In genomic region chr11:93571612-93572011, GRCh38 we compare ENCODE assay signal across 21 cellular contexts. TPM values are rescaled to one million over a fixed set of nuclear protein-coding genes. Genes with fewer than 3 reads are reported as not detected.
A peak's percentile ranks its signal among the peaks of the same experiment; 100 is the strongest.
DNase-seq lines count a peak whose midpoint lies in the region; ATAC-seq, FAIRE-seq and TF ChIP-seq lines count a peak whose summit lies in the region.
"Had no signal": no experiment of that assay in that cellular context is flagged by ENCODE, and none has a peak within 500 bp of the region (broad histone marks: within the 10 kb centered on the region; RNA-seq: fewer than 3 reads in every experiment).

No MANE protein-coding gene starts in this region.

- H3K4me1 ChIP-seq in right lobe of liver (peaks cover 0 to 45% (median 22%) of the 10 kb centered on the region in 4 donors), HepG2 (ENCODE audit: insufficient read depth, low read length) (peaks cover 53% of the 10 kb centered on the region), smooth muscle cell (ENCODE audit: low read depth) (no peaks in the 10 kb centered on the region)
- H3K4me1 ChIP-seq: BLaER1 had no signal

- no peaks in the 10 kb centered on the region for H4K20me1 ChIP-seq in HepG2 (ENCODE audit: insufficient read depth, low read length)
- no peaks in the 10 kb centered on the region for H4K20me1 ChIP-seq in smooth muscle cell (ENCODE audit: low read depth)
- H4K20me1 ChIP-seq: BLaER1 had no signal

- DNase-seq in right lobe of liver (no peak), HepG2 (ENCODE audit: low spot score) (no peak), H7 (peak; percentile 20), WTC11 (ENCODE audit: low spot score) (no peak), GM03348 (ENCODE audit: low spot score) (no peak), smooth muscle cell (lab: John Stamatoyannopoulos, UW; ENCODE audit: unreplicated experiment) (no peak)
- DNase-seq in stimulated activated naive CD8-positive, alpha-beta T cell treated with anti-CD3 and anti-CD28 coated beads, Interleukin-15, amount 100 ng/mL, for 72 hours, result no peak
- DNase-seq: Caco-2; CD4-positive, CD25-positive, alpha-beta regulatory T cell; CD8-positive, alpha-beta T cell; DMS153; DND-41; GOT3; H9 had no signal

- H3K4me2 ChIP-seq in HepG2 (ENCODE audit: low read depth, low read length) (no peak overlapping the region), smooth muscle cell (no peak overlapping the region)
- H3K4me2 ChIP-seq: BLaER1 had no signal

- TF ChIP-seq EP300 in HepG2 (IDR thresholded peaks at IDR 0.05; ENCODE audit: low read depth in 2 of 2, low read length in 2 of 2), result no peak
- TF ChIP-seq EP300 in HepG2 (CRISPR knock-in tag; IDR thresholded peaks at IDR 0.05; ENCODE audit: borderline replicate concordance), result no peak

- H3K79me2 ChIP-seq in HepG2 (ENCODE audit: insufficient read depth, low read length) (no peaks in the 10 kb centered on the region), smooth muscle cell (ENCODE audit: low read depth) (no peaks in the 10 kb centered on the region)

- H3K36me3 ChIP-seq in right lobe of liver (no peaks in the 10 kb centered on the region), HepG2 (replicated peaks in 1 of 2; ENCODE audit: control insufficient read depth in 1 of 2, insufficient read depth in 2 of 2, low read length in 2 of 2) (no peaks in the 10 kb centered on the region), H7 (replicated peaks; ENCODE audit: control insufficient read depth, insufficient read depth, low read length) (no peaks in the 10 kb centered on the region), smooth muscle cell (ENCODE audit: low read depth) (no peaks in the 10 kb centered on the region)
- H3K36me3 ChIP-seq: BLaER1 had no signal

- H3K9ac ChIP-seq in HepG2 (ENCODE audit: insufficient read depth, low read depth, low read length), result no peak overlapping the region
- no peak overlapping the region for H3K9ac ChIP-seq in smooth muscle cell (ENCODE audit: low read depth)
- H3K9ac ChIP-seq: BLaER1 had no signal

- H3K36me3 Mint-ChIP-seq in WTC11, result no peaks in the 10 kb centered on the region
- H3K36me3 Mint-ChIP-seq: CD4-positive, CD25-positive, alpha-beta regulatory T cell; CD8-positive, alpha-beta T cell had no signal

- no peaks in the 10 kb centered on the region for H3K9me3 Mint-ChIP-seq in WTC11
- no peaks in the 10 kb centered on the region for H3K9me3 Mint-ChIP-seq in stimulated activated naive CD8-positive, alpha-beta T cell treated with anti-CD3 and anti-CD28 coated beads, Interleukin-15, amount 100 ng/mL, for 72 hours
- H3K9me3 Mint-ChIP-seq: CD8-positive, alpha-beta T cell; H9 had no signal

- in situ Hi-C loops in HepG2 (cut with HindIII; ENCODE audit: extremely low pct_ligation_motif_present, low pct_unique_long_range_greater_than_20kb), result no loop called here

- TF ChIP-seq CTCF in right lobe of liver (IDR thresholded peaks at IDR 0.05) (no peak), HepG2 (CRISPR knock-in tag; IDR thresholded peaks at IDR 0.05) (no peak), WTC11 (IDR thresholded peaks at IDR 0.05) (no peak), smooth muscle cell (IDR thresholded peaks at IDR 0.05; ENCODE audit: borderline replicate concordance, insufficient read depth, poor library complexity, severe bottlenecking) (no peak)

- POLR2A ChIA-PET in HepG2 (lab: Yijun Ruan, JAX), result no interaction called here
- POLR2A ChIA-PET in WTC11 (lab: Charles Lee), result no interaction called here

- no peak for FAIRE-seq in HepG2 (lab: Jason Lieb, UNC)
- FAIRE-seq: G401.6, GM12891, GM18507 had no signal

- H3K4me3 ChIP-seq in right lobe of liver, result no peak overlapping the region
- H3K4me3 ChIP-seq in HepG2 (replicated peaks in 1 of 3; ENCODE audit: insufficient read depth in 1 of 3, low read depth in 2 of 3, low read length in 3 of 3), result no peak overlapping the region
- H3K4me3 ChIP-seq in H7 (ENCODE audit: insufficient read depth, low read depth, low read length), result no peak overlapping the region
- no peak overlapping the region for H3K4me3 ChIP-seq in smooth muscle cell
- H3K4me3 ChIP-seq: BLaER1 had no signal

- peaks cover 11% of the 10 kb centered on the region for H3K4me1 Mint-ChIP-seq in WTC11
- H3K4me1 Mint-ChIP-seq in stimulated activated naive CD8-positive, alpha-beta T cell treated with anti-CD3 and anti-CD28 coated beads, Interleukin-15, amount 100 ng/mL, for 72 hours, result no peaks in the 10 kb centered on the region
- H3K4me1 Mint-ChIP-seq: B cell; CD4-positive, CD25-positive, alpha-beta regulatory T cell had no signal

- no TSS peak for BruUV-seq in HepG2 (replicated peaks; lab: Mats Ljungman, UMichigan)

- H3K4me3 Mint-ChIP-seq in WTC11, result no peak overlapping the region
- H3K4me3 Mint-ChIP-seq in stimulated activated naive CD8-positive, alpha-beta T cell treated with anti-CD3 and anti-CD28 coated beads, Interleukin-15, amount 100 ng/mL, for 72 hours, result no peak overlapping the region
- H3K4me3 Mint-ChIP-seq: B cell; CD4-positive, CD25-positive, alpha-beta regulatory T cell; CD8-positive, alpha-beta T cell; H9 had no signal

- H2AFZ ChIP-seq in HepG2 (ENCODE audit: low read length) (no peak overlapping the region), smooth muscle cell (ENCODE audit: low read depth) (no peak overlapping the region)

- H3K27ac ChIP-seq in right lobe of liver (peak overlapping the region in 2 of 3 donors; percentile 75 to 79), HepG2 (ENCODE audit: extremely low read length, insufficient read depth, low read length) (no peak overlapping the region), smooth muscle cell (ENCODE audit: low read depth) (no peak overlapping the region)
- H3K27ac ChIP-seq: BLaER1, C4-2B had no signal

- H3F3A ChIP-seq in smooth muscle cell (ENCODE audit: low read depth), result no peaks in the 10 kb centered on the region

- H3K27ac Mint-ChIP-seq in WTC11, result no peak overlapping the region
- H3K27ac Mint-ChIP-seq in stimulated activated naive CD8-positive, alpha-beta T cell treated with anti-CD3 and anti-CD28 coated beads, Interleukin-15, amount 100 ng/mL, for 72 hours, result no peak overlapping the region
- H3K27ac Mint-ChIP-seq: B cell; CD4-positive, CD25-positive, alpha-beta regulatory T cell; CD8-positive, alpha-beta T cell; H9 had no signal

- H3K9me3 ChIP-seq in right lobe of liver (no peaks in the 10 kb centered on the region), HepG2 (ENCODE audit: low read length) (no peaks in the 10 kb centered on the region), smooth muscle cell (replicated peaks; ENCODE audit: low read depth) (no peaks in the 10 kb centered on the region)
- H3K9me3 ChIP-seq: BLaER1, Caco-2 had no signal

- H3K27me3 Mint-ChIP-seq in WTC11 (ENCODE audit: low read depth), result no peaks in the 10 kb centered on the region
- H3K27me3 Mint-ChIP-seq in stimulated activated naive CD8-positive, alpha-beta T cell treated with anti-CD3 and anti-CD28 coated beads, Interleukin-15, amount 100 ng/mL, for 72 hours, result no peaks in the 10 kb centered on the region
- H3K27me3 Mint-ChIP-seq: CD4-positive, CD25-positive, alpha-beta regulatory T cell had no signal

- no peak for TF ChIP-seq RAD21 in HepG2 (CRISPR knock-in tag; IDR thresholded peaks at IDR 0.05)

- CTCF ChIA-PET in HepG2 (lab: Yijun Ruan, JAX; ENCODE audit: low intra/inter-chr PET ratio, low total read pairs), result no interaction called here
- CTCF ChIA-PET in WTC11 (lab: Charles Lee), result no interaction called here

- intact Hi-C loops in right lobe of liver (cut with DNase I), result no loop called here
- intact Hi-C loops in HepG2 (cut with micrococcal nuclease; ENCODE audit: unreplicated experiment), result loop anchor here (5.0 kb wide), 1 partner anchor 41 kb away; no protein-coding TSS in a partner anchor

- TF ChIP-seq POLR2A in right lobe of liver (IDR thresholded peaks at IDR 0.05), result no peak
- TF ChIP-seq POLR2A in HepG2 (IDR thresholded peaks at IDR 0.05; ENCODE audit: insufficient read depth in 1 of 2, low read depth in 2 of 2, low read length in 2 of 2), result no peak

- no peak for ATAC-seq in right lobe of liver
- no peak for ATAC-seq in HepG2
- ATAC-seq in WTC11, result peak; percentile 63
- ATAC-seq in stimulated activated naive CD8-positive, alpha-beta T cell treated with anti-CD3 and anti-CD28 coated beads, Interleukin-15, amount 100 ng/mL, for 72 hours, result no peak
- ATAC-seq: CD8-positive, alpha-beta T cell; HCT116 had no signal

- 91% methylated on average over 5 of the region's 7 CpGs for WGBS in right lobe of liver (ENCODE audit: insufficient coverage, low coverage, low lambda C conversion rate, missing lambda C conversion rate)
- 83% methylated on average over 7 of the region's 7 CpGs for WGBS in HepG2 (ENCODE audit: low lambda C conversion rate)
- WGBS in smooth muscle cell (ENCODE audit: low lambda C conversion rate), result 90% methylated on average over 7 of the region's 7 CpGs

- H3K27me3 ChIP-seq in right lobe of liver, result no peaks in the 10 kb centered on the region
- no peaks in the 10 kb centered on the region for H3K27me3 ChIP-seq in HepG2 (ENCODE audit: control insufficient read depth in 1 of 2, insufficient read depth in 2 of 2, low read length in 2 of 2)
- H3K27me3 ChIP-seq in H7 (ENCODE audit: control insufficient read depth, insufficient read depth, low read length), result no peaks in the 10 kb centered on the region
- H3K27me3 ChIP-seq in smooth muscle cell (ENCODE audit: low read depth), result no peaks in the 10 kb centered on the region
- H3K27me3 ChIP-seq: BLaER1 had no signal

RNA-seq across cellular contexts. Expression of gene SMCO4, which starts 28.4 kb away (rescaled TPM):
- total RNA-seq in right lobe of liver, result 100 to 1,000 TPM in 1 of 6 experiments, 10 to 100 TPM in 5; 43.5 to 106 (median 51.8) TPM
- 26.8 and 28.5 TPM in 2 replicates for total RNA-seq in HepG2 (2016; rRNA removed; fragmentation: Illumina TruSeq; extraction: Trizol)
- total RNA-seq in HepG2 (2016; cell fraction: cytosol; rRNA removed; fragmentation: Illumina TruSeq; extraction: Trizol; ENCODE audit: low read depth), result 32.8 and 44.9 TPM in 2 replicates
- total RNA-seq in HepG2 (2016; cell fraction: insoluble cytoplasmic fraction; rRNA removed; fragmentation: Illumina TruSeq; extraction: Trizol), result 24.0 and 27.8 TPM in 2 replicates
- total RNA-seq in HepG2 (2016; cell fraction: membrane; rRNA removed; fragmentation: Illumina TruSeq; extraction: Trizol), result 39.9 and 58.1 TPM in 2 replicates
- total RNA-seq in HepG2 (2016; cell fraction: nucleus; rRNA removed; fragmentation: Illumina TruSeq; extraction: Trizol), result 9.4 and 14.7 TPM in 2 replicates
- polyA plus RNA-seq in HepG2 (2011; rRNA removed), result 10.6 and 11.7 TPM in 2 replicates
- polyA plus RNA-seq in HepG2 (2011; cell fraction: cytosol; rRNA removed), result 8.0 and 8.3 TPM in 2 replicates
- 7.7 and 10.0 TPM in 2 replicates for polyA plus RNA-seq in HepG2 (2011; cell fraction: nucleus; rRNA removed)
- 19.1 and 21.9 TPM in 2 replicates for polyA plus RNA-seq in HepG2 (2012)
- polyA plus RNA-seq in HepG2 (2016; cell fraction: cytosol; fragmentation: Illumina TruSeq; extraction: Trizol; ENCODE audit: low read depth), result 45.6 and 73.6 TPM in 2 replicates
- polyA plus RNA-seq in HepG2 (2016; cell fraction: insoluble cytoplasmic fraction; fragmentation: Illumina TruSeq; extraction: Trizol; ENCODE audit: low read depth), result 34.5 and 47.2 TPM in 2 replicates
- 48.5 and 75.7 TPM in 2 replicates for polyA plus RNA-seq in HepG2 (2016; cell fraction: membrane; fragmentation: Illumina TruSeq; extraction: Trizol; ENCODE audit: low read depth)
- polyA plus RNA-seq in HepG2 (2016; cell fraction: nucleus; fragmentation: Illumina TruSeq; extraction: Trizol; ENCODE audit: insufficient read depth, low read depth), result 26.9 and 36.1 TPM in 2 replicates
- polyA minus RNA-seq in HepG2 (2011; rRNA and poly(A)+ RNA removed; ENCODE audit: low replicate concordance), result 1.9 and 16.7 TPM in 2 replicates
- 3.5 TPM in 1 of 2 replicates, not detected in the other for polyA minus RNA-seq in HepG2 (2011; cell fraction: cytosol; rRNA and poly(A)+ RNA removed)
- 2.2 and 6.6 TPM in 2 replicates for polyA minus RNA-seq in HepG2 (2011; cell fraction: nucleus; rRNA and poly(A)+ RNA removed)
- 57.6 and 84.9 TPM in 2 replicates for total RNA-seq in H7 (2014; rRNA removed; shearing (Covaris generic))
- 42.3 to 50.1 TPM (median 42.9 TPM) in 3 replicates for total RNA-seq in WTC11 (2021)
- total RNA-seq in smooth muscle cell, result 10.4 and 13.8 TPM in 2 replicates
- polyA plus RNA-seq in smooth muscle cell, result 37.4 and 50.7 TPM in 2 replicates

Comparison
In these comparisons a context has a peak if more than half of its experiments do, and no peak if none do; other contexts are left out.
1. H3K27ac ChIP-seq: peak in right lobe of liver (2 of 3); none in HepG2 (single experiment) and smooth muscle cell (single experiment).